In the genomic region with DNA sequence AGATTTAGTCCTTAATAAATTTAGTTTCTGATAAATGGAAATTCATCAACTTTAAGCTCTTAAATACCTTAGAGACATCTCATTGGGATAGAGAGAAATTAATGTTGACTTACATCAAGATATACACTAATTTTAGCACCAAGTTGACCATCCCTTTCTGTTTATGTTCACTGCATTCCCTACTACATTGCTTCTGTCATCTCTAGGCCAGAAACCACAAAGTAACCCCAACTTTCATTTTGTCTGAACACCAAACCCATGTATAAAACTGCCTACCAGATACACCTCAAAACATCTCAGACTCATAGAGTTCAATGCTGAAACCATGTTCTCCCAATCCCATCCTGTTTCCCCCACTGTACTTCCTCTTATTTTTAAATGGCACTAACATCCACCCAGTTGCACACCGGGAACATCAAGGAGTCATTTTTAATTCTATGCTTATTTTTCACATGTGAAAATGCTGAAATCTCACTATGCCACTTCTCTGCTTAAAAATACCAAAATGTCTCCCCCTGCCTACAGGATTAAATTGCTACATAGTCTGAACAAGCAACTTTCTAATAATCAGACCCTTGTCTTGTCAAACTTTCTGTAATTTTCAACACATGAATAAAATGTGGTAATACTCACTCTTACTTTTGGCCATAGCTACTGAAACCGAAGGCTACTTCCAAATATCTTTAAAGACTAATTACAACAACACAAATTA, we compare ENCODE assay signal across 25 cellular contexts.
A peak's percentile ranks its signal among the peaks of the same experiment; 100 is the strongest.
DNase-seq lines count a peak whose midpoint lies in the region; ATAC-seq and TF ChIP-seq lines count a peak whose summit lies in the region.
"Had no signal": no experiment of that assay in that cellular context is flagged by ENCODE, and none has a peak within 500 bp of the region (broad histone marks: within the 10 kb centered on the region; RNA-seq: fewer than 3 reads in every experiment).

No MANE protein-coding gene starts in this region.

- no peaks in the 10 kb centered on the region for H3K36me3 Mint-ChIP-seq in activated CD4-positive, alpha-beta T cell treated with anti-CD3 and anti-CD28 coated beads for 36 hours (ENCODE audit: low read depth)
- H3K36me3 Mint-ChIP-seq: activated naive CD8-positive, alpha-beta T cell; type B pancreatic cell had no signal

- ATAC-seq in SK-N-SH treated with all-trans-retinoic acid at 6 μM for 48 hours (peak; percentile 45), HG02571 (IDR thresholded peaks at IDR 0.05; ENCODE audit: unreplicated experiment) (no peak)
- ATAC-seq in activated CD4-positive, alpha-beta T cell treated with anti-CD3 and anti-CD28 coated beads for 36 hours, result no peak
- ATAC-seq: body of pancreas, Panc1, right lobe of liver had no signal

- H3K4me1 ChIP-seq in A673 (ENCODE audit: insufficient read depth, low read length, poor library complexity, severe bottlenecking) (peaks cover 16% of the 10 kb centered on the region), tibial artery (no peaks in the 10 kb centered on the region)
- H3K4me1 ChIP-seq: body of pancreas, right lobe of liver, stomach had no signal

- H3K9me3 ChIP-seq in A673 (ENCODE audit: low read depth, low read length, poor library complexity, severe bottlenecking) (no peaks in the 10 kb centered on the region), tibial artery (no peaks in the 10 kb centered on the region)
- H3K9me3 ChIP-seq: body of pancreas, right lobe of liver, stomach had no signal

- CTCF ChIA-PET in A673 (lab: Charles Lee), result no interaction called here
- CTCF ChIA-PET in activated CD4-positive, alpha-beta T cell treated with anti-CD3 and anti-CD28 coated beads for 36 hours (lab: Charles Lee), result no interaction called here

- no peaks in the 10 kb centered on the region for H3K27me3 Mint-ChIP-seq in activated CD4-positive, alpha-beta T cell treated with anti-CD3 and anti-CD28 coated beads for 36 hours
- H3K27me3 Mint-ChIP-seq: activated CD4-positive, alpha-beta T cell treated with anti-CD3 and anti-CD28 coated beads, Interleukin-2, amount 10 ng/mL, durations not matched to agents 24 days and 14 days; activated naive CD8-positive, alpha-beta T cell; type B pancreatic cell had no signal

- intact Hi-C loops in A673 (cut with micrococcal nuclease; ENCODE audit: unreplicated experiment), result no loop called here
- intact Hi-C loops in tibial artery (cut with DNase I; ENCODE audit: low total_unique reads), result no loop called here
- intact Hi-C loops in activated CD4-positive, alpha-beta T cell treated with anti-CD3 and anti-CD28 coated beads for 36 hours (cut with DNase I, micrococcal nuclease), result no loop called here

- POLR2A ChIA-PET in A673 (lab: Charles Lee; ENCODE audit: low non-redundant PET), result no interaction called here
- POLR2A ChIA-PET in activated CD4-positive, alpha-beta T cell treated with anti-CD3 and anti-CD28 coated beads for 36 hours (lab: Charles Lee), result no interaction called here

- H3K4me3 ChIP-seq in A673 (ENCODE audit: low read depth, low read length, poor library complexity, severe bottlenecking) (no peak overlapping the region), fibroblast of the aortic adventitia (ENCODE audit: low read depth, low read length) (no peak overlapping the region), tibial artery (no peak overlapping the region)
- H3K4me3 ChIP-seq: body of pancreas, right lobe of liver, stomach had no signal

- no peak overlapping the region for H3K4me3 Mint-ChIP-seq in activated CD4-positive, alpha-beta T cell treated with anti-CD3 and anti-CD28 coated beads for 36 hours
- H3K4me3 Mint-ChIP-seq: activated CD4-positive, alpha-beta T cell treated with anti-CD3 and anti-CD28 coated beads, Interleukin-2, amount 10 ng/mL, durations not matched to agents 24 days and 14 days; activated naive CD8-positive, alpha-beta T cell; activated T-helper 1 cell treated with anti-CD3 and anti-CD28 coated beads, Interleukin-12 subunit alpha, Interleukin-12 subunit beta, Interleukin-2, Interleukin-4 antibody, amounts not matched to agents 30 ng/mL and 10 ng/mL and 1 ng/mL, durations not matched to agents 14 hours and 24 hours and 36 hours; endodermal cell; nephron progenitor cell; type B pancreatic cell had no signal

- H3K27me3 ChIP-seq in A673 (replicated peaks; ENCODE audit: insufficient read depth, low read depth, low read length, poor library complexity), result no peaks in the 10 kb centered on the region
- H3K27me3 ChIP-seq in tibial artery, result no peaks in the 10 kb centered on the region
- H3K27me3 ChIP-seq: body of pancreas, right lobe of liver, stomach had no signal

- H3K27ac Mint-ChIP-seq in activated CD4-positive, alpha-beta T cell treated with anti-CD3 and anti-CD28 coated beads for 36 hours, result no peak overlapping the region
- H3K27ac Mint-ChIP-seq: activated CD4-positive, alpha-beta T cell treated with anti-CD3 and anti-CD28 coated beads, Interleukin-2, amount 10 ng/mL, durations not matched to agents 24 days and 14 days; activated naive CD8-positive, alpha-beta T cell; activated T-helper 1 cell treated with anti-CD3 and anti-CD28 coated beads, Interleukin-12 subunit alpha, Interleukin-12 subunit beta, Interleukin-2, Interleukin-4 antibody, amounts not matched to agents 30 ng/mL and 10 ng/mL and 1 ng/mL, durations not matched to agents 14 hours and 24 hours and 36 hours; endodermal cell; nephron progenitor cell; type B pancreatic cell had no signal

- H3K4me1 Mint-ChIP-seq in activated CD4-positive, alpha-beta T cell treated with anti-CD3 and anti-CD28 coated beads for 36 hours, result no peaks in the 10 kb centered on the region
- H3K4me1 Mint-ChIP-seq: nephron progenitor cell had no signal

- DNase-seq in A673 (ENCODE audit: low spot score) (no peak), Kasumi-1 (lab: John Stamatoyannopoulos, UW) (peak; percentile 9 to 47), fibroblast of the aortic adventitia (ENCODE audit: low read depth) (peak; percentile 27), GF-D8 (lab: John Stamatoyannopoulos, UW) (no peak), tibial artery (no peak)
- no peak for DNase-seq in activated CD4-positive, alpha-beta T cell treated with anti-CD3 and anti-CD28 coated beads for 36 hours
- DNase-seq: activated CD4-positive, alpha-beta T cell treated with anti-CD3 and anti-CD28 coated beads, Interleukin-2, amount 10 ng/mL, durations not matched to agents 24 days and 14 days; body of pancreas; C1 segment of cervical spinal cord; DND-41; endodermal cell; GOT3; NCI-H1048; NCI-H2029; NCI-H446; nephron progenitor cell; right lobe of liver; stomach had no signal

- no TSS peak for BruUV-seq in A673 (replicated peaks; lab: Mats Ljungman, UMichigan)

- TF ChIP-seq CTCF in A673 (conservative IDR thresholded peaks at IDR 0.05; ENCODE audit: low read depth, low read length), result 0 out of 2 replicates have a peak, but pooled peaks have one; percentile 25
- TF ChIP-seq CTCF in fibroblast of the aortic adventitia (IDR thresholded peaks at IDR 0.05; ENCODE audit: insufficient read depth, low read length), result peak; percentile 31
- no peak for TF ChIP-seq CTCF in tibial artery (IDR thresholded peaks at IDR 0.05)

- H3K27ac ChIP-seq in A673 (ENCODE audit: low read depth, low read length, poor library complexity, severe bottlenecking) (no peak overlapping the region), tibial artery (no peak overlapping the region)
- H3K27ac ChIP-seq: body of pancreas, HL-60, right lobe of liver, stomach had no signal

- no peaks in the 10 kb centered on the region for H3K9me3 Mint-ChIP-seq in activated CD4-positive, alpha-beta T cell treated with anti-CD3 and anti-CD28 coated beads for 36 hours (ENCODE audit: low read depth)
- H3K9me3 Mint-ChIP-seq: activated CD4-positive, alpha-beta T cell treated with anti-CD3 and anti-CD28 coated beads, Interleukin-2, amount 10 ng/mL, durations not matched to agents 24 days and 14 days; activated T-helper 1 cell treated with anti-CD3 and anti-CD28 coated beads, Interleukin-12 subunit alpha, Interleukin-12 subunit beta, Interleukin-2, Interleukin-4 antibody, amounts not matched to agents 30 ng/mL and 10 ng/mL and 1 ng/mL, durations not matched to agents 14 hours and 24 hours and 36 hours had no signal

- H3K36me3 ChIP-seq in A673 (ENCODE audit: insufficient read depth, low read length, poor library complexity, severe bottlenecking) (no peaks in the 10 kb centered on the region), tibial artery (no peaks in the 10 kb centered on the region)
- H3K36me3 ChIP-seq: right lobe of liver, stomach had no signal

TF ChIP-seq in SK-N-SH treated with all-trans-retinoic acid at 6 μM for 48 hours, 23 proteins besides CTCF, POLR2A, EP300 and RAD21 (continues in another document):
- TF ChIP-seq ZNF70 (CRISPR knock-in tag; IDR thresholded peaks at IDR 0.05) (no peak), RARB (CRISPR knock-in tag; IDR thresholded peaks at IDR 0.05) (no peak)
- TF ChIP-seq, protein P1, sequence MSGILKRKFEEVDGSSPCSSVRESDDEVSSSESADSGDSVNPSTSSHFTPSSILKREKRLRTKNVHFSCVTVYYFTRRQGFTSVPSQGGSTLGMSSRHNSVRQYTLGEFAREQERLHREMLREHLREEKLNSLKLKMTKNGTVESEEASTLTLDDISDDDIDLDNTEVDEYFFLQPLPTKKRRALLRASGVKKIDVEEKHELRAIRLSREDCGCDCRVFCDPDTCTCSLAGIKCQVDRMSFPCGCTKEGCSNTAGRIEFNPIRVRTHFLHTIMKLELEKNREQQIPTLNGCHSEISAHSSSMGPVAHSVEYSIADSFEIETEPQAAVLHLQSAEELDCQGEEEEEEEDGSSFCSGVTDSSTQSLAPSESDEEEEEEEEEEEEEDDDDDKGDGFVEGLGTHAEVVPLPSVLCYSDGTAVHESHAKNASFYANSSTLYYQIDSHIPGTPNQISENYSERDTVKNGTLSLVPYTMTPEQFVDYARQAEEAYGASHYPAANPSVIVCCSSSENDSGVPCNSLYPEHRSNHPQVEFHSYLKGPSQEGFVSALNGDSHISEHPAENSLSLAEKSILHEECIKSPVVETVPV (CRISPR knock-in tag; IDR thresholded peaks at IDR 0.05), result no peak

Comparison
In these comparisons a context has a peak if more than half of its experiments do, and no peak if none do; other contexts are left out.
1. DNase-seq: peak in Kasumi-1 (2 of 2) and fibroblast of the aortic adventitia (single experiment); none in A673 (single experiment), GF-D8 (single experiment), tibial artery (0 of 2) and activated CD4-positive, alpha-beta T cell treated with anti-CD3 and anti-CD28 coated beads for 36 hours (single experiment).
2. CTCF ChIP-seq: peak in A673 (single experiment) and fibroblast of the aortic adventitia (single experiment); none in tibial artery (0 of 2).